ENCODE assay signal across 1 cellular context in genomic region chr10:100245484-100246220, GRCh38.
TF ChIP-seq lines count a peak whose summit lies in the region.

No MANE protein-coding gene starts in this region.

TF ChIP-seq in IMR-90, 13 proteins besides CTCF, POLR2A, EP300 and RAD21:
- TF ChIP-seq CEBPB (IDR thresholded peaks at IDR 0.05; ENCODE audit: low read depth, low read length) (peak; percentile 76), RCOR1 (IDR thresholded peaks at IDR 0.05; ENCODE audit: insufficient replicate concordance, low read length) (no peak)
TF ChIP-seq in IMR-90: peak in this region for 1.
